1 cellular context compared by ENCODE assay signal in the genomic region with DNA sequence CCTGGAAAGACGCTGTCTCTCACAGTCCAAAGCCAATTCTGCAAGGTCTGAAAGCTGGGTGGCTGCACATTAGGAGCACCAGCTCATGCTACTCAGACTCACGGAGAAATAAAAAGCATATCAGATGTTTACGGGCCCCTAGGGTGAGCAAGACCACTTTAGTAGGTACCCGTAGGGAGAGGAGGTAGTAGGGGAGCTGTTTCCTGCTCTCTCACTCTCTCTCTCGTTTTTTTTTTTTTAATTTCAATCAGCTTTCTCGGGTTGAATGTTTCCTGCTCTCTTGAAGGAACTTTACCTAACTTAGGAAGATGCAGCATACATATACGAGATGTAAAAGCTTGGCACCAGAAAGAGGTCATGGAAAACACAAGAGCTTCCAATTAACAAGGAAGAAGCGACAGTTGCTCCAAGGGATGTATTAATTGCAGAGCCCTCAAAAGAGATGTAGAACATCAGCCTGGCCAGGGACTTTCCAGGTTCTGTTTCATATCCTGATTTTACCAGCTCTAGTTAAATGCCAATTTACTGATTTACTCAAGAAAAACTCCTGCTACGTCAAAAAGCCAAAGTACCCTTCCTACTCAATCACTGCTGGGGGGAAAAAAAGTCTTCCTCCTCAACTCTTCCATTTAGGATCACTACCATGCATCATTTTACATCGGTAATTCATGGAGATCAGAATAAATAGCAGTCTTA.
TF ChIP-seq lines count a peak whose summit lies in the region.

No MANE protein-coding gene starts in this region.

TF ChIP-seq in H1, 55 proteins besides CTCF, POLR2A, EP300 and RAD21:
- TF ChIP-seq HDAC6 (IDR thresholded peaks at IDR 0.05; ENCODE audit: low read depth, low read length) (no peak), GTF2F1 (IDR thresholded peaks at IDR 0.05; ENCODE audit: borderline replicate concordance, low read depth, low read length) (no peak), EGR1 (IDR thresholded peaks at IDR 0.05; ENCODE audit: borderline replicate concordance, low read depth, low read length) (no peak), JUN (IDR thresholded peaks at IDR 0.05; ENCODE audit: low read depth, low read length) (no peak), KDM5A (IDR thresholded peaks at IDR 0.05; ENCODE audit: low read length) (no peak), YY1 (IDR thresholded peaks at IDR 0.05; ENCODE audit: low read depth, low read length) (no peak), HDAC2 (IDR thresholded peaks at IDR 0.05; ENCODE audit: borderline replicate concordance in 1 of 2, low read depth in 2 of 2, low read length in 2 of 2) (no peak), GABPA (IDR thresholded peaks at IDR 0.05; ENCODE audit: borderline replicate concordance, insufficient read depth, low read length) (no peak), RXRA (IDR thresholded peaks at IDR 0.05; ENCODE audit: insufficient read depth, low read depth, low read length) (no peak), SIN3A (conservative IDR thresholded peaks at IDR 0.05 in 1 of 2, IDR thresholded peaks at IDR 0.05 in 1 of 2; ENCODE audit: low read depth in 1 of 2, low read length in 2 of 2) (no peak), SIX5 (IDR thresholded peaks at IDR 0.05; ENCODE audit: low read depth, low read length) (no peak), PHF8 (conservative IDR thresholded peaks at IDR 0.05; ENCODE audit: low read depth, low read length) (no peak), E2F6 (IDR thresholded peaks at IDR 0.05) (no peak), SP4 (IDR thresholded peaks at IDR 0.05; ENCODE audit: low read length) (no peak), RFX5 (IDR thresholded peaks at IDR 0.05; ENCODE audit: borderline replicate concordance, low read depth, low read length) (no peak)
